Comparison of ENCODE assay signal across 14 cellular contexts in the genomic region with DNA sequence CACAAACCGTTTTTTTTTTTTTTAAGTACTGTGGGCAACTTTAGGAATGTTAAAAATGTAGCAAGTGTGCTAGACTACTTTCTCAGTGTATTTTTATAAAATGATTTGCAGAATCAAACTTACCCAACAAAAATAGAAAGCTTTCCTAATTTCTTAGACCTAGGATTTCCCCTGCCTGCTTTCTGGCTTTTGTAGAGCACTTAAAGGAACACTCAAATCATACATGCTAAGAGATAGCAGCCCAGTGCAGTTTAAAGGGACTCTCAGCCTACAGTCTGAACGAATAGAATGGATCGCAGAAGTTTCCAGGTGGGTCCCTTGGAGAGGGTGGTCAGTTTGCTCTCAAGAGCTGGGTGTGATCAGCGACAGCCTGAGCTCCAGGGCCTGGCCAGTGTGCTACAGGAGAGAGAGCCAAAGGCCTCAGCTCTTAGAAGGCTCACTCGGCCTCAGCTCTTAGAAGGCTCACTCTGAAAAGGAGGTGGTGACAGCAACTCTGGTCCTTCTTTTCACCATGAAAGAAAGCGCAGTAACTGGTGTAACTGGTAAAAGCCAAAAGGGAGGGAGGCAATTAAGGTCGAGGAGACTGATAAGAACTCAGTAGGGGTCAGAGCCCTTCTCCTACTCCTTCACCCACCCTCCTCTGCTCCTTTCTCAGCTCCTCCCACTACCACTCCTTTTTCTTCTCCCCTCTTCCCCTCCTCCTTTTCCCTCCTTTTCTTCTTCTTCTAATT.
DNase-seq lines count a peak whose midpoint lies in the region; ATAC-seq, FAIRE-seq and TF ChIP-seq lines count a peak whose summit lies in the region.
"Had no signal": no experiment of that assay in that cellular context is flagged by ENCODE, and none has a peak within 500 bp of the region (broad histone marks: within the 10 kb centered on the region; RNA-seq: fewer than 3 reads in every experiment).

No MANE protein-coding gene starts in this region.

- H3K9ac ChIP-seq in IMR-90 (ENCODE audit: low read depth, low read length) (peak overlapping the region; percentile 57), endothelial cell of umbilical vein (replicated peaks; ENCODE audit: extremely low read depth, insufficient read depth, low read length) (no peak overlapping the region)

- BruUV-seq in IMR-90 (replicated peaks; lab: Mats Ljungman, UMichigan) (no TSS peak), endothelial cell of umbilical vein (replicated peaks; lab: Mats Ljungman, UMichigan) (no TSS peak)

- no peaks in the 10 kb centered on the region for H3K79me2 ChIP-seq in endothelial cell of umbilical vein (ENCODE audit: control insufficient read depth, insufficient read depth, low read length)

- peak overlapping the region; percentile 70 for H4K5ac ChIP-seq in IMR-90 (ENCODE audit: low read depth, low read length)

- H2BK5ac ChIP-seq in IMR-90 (ENCODE audit: low read depth, low read length, poor library complexity, severe bottlenecking), result peak overlapping the region; percentile 63

- TF ChIP-seq POLR2A in IMR-90 (IDR thresholded peaks at IDR 0.05; ENCODE audit: low read depth, low read length) (no peak), endothelial cell of umbilical vein (IDR thresholded peaks at IDR 0.05; ENCODE audit: low read depth, low read length) (no peak)

- H3K56ac ChIP-seq in IMR-90 (ENCODE audit: extremely low read depth, insufficient read depth, low read length), result peak overlapping the region; percentile 61; the same call in 1 of the 2 replicates

- CTCF ChIA-PET in IMR-90 (lab: Yijun Ruan, JAX) (interaction anchor here (0.6 kb wide), 1 partner anchor 239 kb away, joined by 4 read pairs; no protein-coding TSS in a partner anchor), endothelial cell of umbilical vein (lab: Charles Lee) (interaction anchor here (0.9 to 2.7 kb wide), 4 partner anchors 10 to 348 kb away, joined by 3 to 8 read pairs (median 4); no protein-coding TSS in a partner anchor)

- no peak overlapping the region for H2AK9ac ChIP-seq in IMR-90 (replicated peaks; ENCODE audit: low read depth, low read length, poor library complexity)

- no peaks in the 10 kb centered on the region for H3K27me3 Mint-ChIP-seq in natural killer cell (ENCODE audit: low read depth in 2 of 2)
- H3K27me3 Mint-ChIP-seq: central memory CD8-positive, alpha-beta T cell had no signal

- H2BK120ac ChIP-seq in IMR-90 (ENCODE audit: low read depth, low read length), result peak overlapping the region; percentile 79

- peak; percentile 54 for DNase-seq in AG20443 (ENCODE audit: low spot score)
- peak; percentile 27 for DNase-seq in IMR-90
- peak; percentile 18 for DNase-seq in endothelial cell of umbilical vein (ENCODE audit: low read depth, low spot score)
- no peak for DNase-seq in natural killer cell
- no peak for DNase-seq in putamen (ENCODE audit: low spot score)
- DNase-seq: activated T-cell treated with anti-CD3 and anti-CD28 coated beads, Interleukin-2, amount 50 U/mL, for 48 hours; CD8-positive, alpha-beta T cell; NCI-H2171; Peyer's patch; stimulated activated CD4-positive, alpha-beta T cell treated with anti-CD3 and anti-CD28 coated beads, Interleukin-12 subunit alpha, Interleukin-12 subunit beta, amount 100 ng/mL, for 4 hours had no signal

- WGBS in IMR-90 (ENCODE audit: extremely low coverage in 2 of 2, insufficient read length in 1 of 2), 2 experiments, result 55% methylated on average over 2 of the region's 7 CpGs; no CpG with 5 or more reads in 1 of the 2 experiments

- in situ Hi-C loops in IMR-90 (cut with MboI; ENCODE audit: low sequenced_read_pairs), result no loop called here

- H3K4me3 Mint-ChIP-seq in natural killer cell, result peak overlapping the region; percentile 87
- H3K4me3 Mint-ChIP-seq: CD8-positive, alpha-beta T cell; central memory CD8-positive, alpha-beta T cell had no signal

- H3K36me3 ChIP-seq in IMR-90 (ENCODE audit: control insufficient read depth, insufficient read depth, low read length), result no peaks in the 10 kb centered on the region
- no peaks in the 10 kb centered on the region for H3K36me3 ChIP-seq in endothelial cell of umbilical vein (ENCODE audit: control insufficient read depth in 2 of 2, extremely low read depth in 1 of 2, insufficient read depth in 2 of 2, low read length in 2 of 2)
- H3K36me3 ChIP-seq: Peyer's patch had no signal

- peak overlapping the region; percentile 88 to 92 for H3K27ac Mint-ChIP-seq in natural killer cell
- H3K27ac Mint-ChIP-seq: CD8-positive, alpha-beta T cell had no signal

- H4K91ac ChIP-seq in IMR-90 (ENCODE audit: insufficient read depth, low read depth, low read length), result peak overlapping the region; percentile 75

- H3K27me3 ChIP-seq in IMR-90 (ENCODE audit: control insufficient read depth, insufficient read depth, low read length), result no peaks in the 10 kb centered on the region
- H3K27me3 ChIP-seq in endothelial cell of umbilical vein (ENCODE audit: control insufficient read depth in 2 of 2, insufficient read depth in 2 of 2, low read length in 2 of 2), result no peaks in the 10 kb centered on the region
- H3K27me3 ChIP-seq: Peyer's patch had no signal

- ATAC-seq in IMR-90 (ENCODE audit: low read depth), result peak; percentile 74
- ATAC-seq in natural killer cell, result no peak
- ATAC-seq in GM19452 (IDR thresholded peaks at IDR 0.05; ENCODE audit: unreplicated experiment), result no peak
- ATAC-seq in GM19023 (IDR thresholded peaks at IDR 0.05; ENCODE audit: unreplicated experiment), result no peak
- no peak for ATAC-seq in GM18517 (IDR thresholded peaks at IDR 0.05; ENCODE audit: unreplicated experiment)
- ATAC-seq: CD8-positive, alpha-beta T cell had no signal

- peak overlapping the region; percentile 71 for H3K23ac ChIP-seq in IMR-90 (ENCODE audit: low read depth, low read length)

- peak overlapping the region; percentile 51 for H2AK5ac ChIP-seq in IMR-90 (ENCODE audit: low read depth, low read length)

- H3K4me1 Mint-ChIP-seq in natural killer cell, result peaks cover 30 to 37% of the 10 kb centered on the region in 2 donors

- H3K36me3 Mint-ChIP-seq in natural killer cell, result no peaks in the 10 kb centered on the region
- H3K36me3 Mint-ChIP-seq: CD8-positive, alpha-beta T cell had no signal

- 0 out of 2 replicates have a peak, but pooled peaks cover 4% of the 10 kb centered on the region for H3K9me1 ChIP-seq in IMR-90 (ENCODE audit: insufficient read depth, low read length)
- H3K9me1 ChIP-seq in endothelial cell of umbilical vein (replicated peaks; ENCODE audit: control insufficient read depth, extremely low read depth, insufficient read depth, low read length), result no peaks in the 10 kb centered on the region

- TF ChIP-seq CTCF in IMR-90 (conservative IDR thresholded peaks at IDR 0.05; ENCODE audit: low read depth, low read length) (no peak), endothelial cell of umbilical vein (IDR thresholded peaks at IDR 0.05; ENCODE audit: extremely low read depth in 1 of 2, insufficient read depth in 1 of 2, low read depth in 1 of 2, low read length in 2 of 2) (no peak), natural killer cell (IDR thresholded peaks at IDR 0.05) (no peak)

- dilution Hi-C loops in IMR-90 (cut with HindIII; ENCODE audit: low sequenced_read_pairs, unreplicated experiment), result no loop called here
- dilution Hi-C loops in endothelial cell of umbilical vein (cut with MboI; ENCODE audit: extremely low pct_ligation_motif_present, low sequenced_read_pairs), result no loop called here

- H2AFZ ChIP-seq in IMR-90 (replicated peaks; ENCODE audit: low read length, poor library complexity) (peak overlapping the region; percentile 82), endothelial cell of umbilical vein (ENCODE audit: low read depth, low read length) (no peak overlapping the region)

- H3K18ac ChIP-seq in IMR-90 (ENCODE audit: low read depth, low read length), result peak overlapping the region; percentile 78

- intact Hi-C loops in IMR-90 (cut with micrococcal nuclease), result no loop called here
- intact Hi-C loops in endothelial cell of umbilical vein (cut with micrococcal nuclease), result no loop called here
- intact Hi-C loops in natural killer cell (cut with micrococcal nuclease), result loop anchor here (5.0 kb wide), 1 partner anchor 647 kb away; no protein-coding TSS in a partner anchor

- POLR2A ChIA-PET in IMR-90 (lab: Charles Lee; ENCODE audit: unreplicated experiment) (no interaction called here), endothelial cell of umbilical vein (lab: Charles Lee) (no interaction called here)

- H3K9me3 Mint-ChIP-seq in natural killer cell, result no peaks in the 10 kb centered on the region
- H3K9me3 Mint-ChIP-seq: CD8-positive, alpha-beta T cell; central memory CD8-positive, alpha-beta T cell had no signal

- H3K9me3 ChIP-seq in IMR-90 (ENCODE audit: control insufficient read depth, insufficient read depth, low read length) (no peaks in the 10 kb centered on the region), endothelial cell of umbilical vein (replicated peaks; ENCODE audit: control insufficient read depth, insufficient read depth, low read length) (no peaks in the 10 kb centered on the region)
- H3K9me3 ChIP-seq: Peyer's patch had no signal

- peak overlapping the region; percentile 75 to 80 for H4K8ac ChIP-seq in IMR-90 (ENCODE audit: low read depth in 2 of 2, low read length in 2 of 2)

- H4K20me1 ChIP-seq in IMR-90 (ENCODE audit: insufficient read depth, low read length), result no peaks in the 10 kb centered on the region
- H4K20me1 ChIP-seq in endothelial cell of umbilical vein (replicated peaks; ENCODE audit: control insufficient read depth, extremely low read depth, insufficient read depth, low read length), result no peaks in the 10 kb centered on the region

- peak overlapping the region; percentile 97; the same call in 2 of the 3 replicates for H2BK15ac ChIP-seq in IMR-90 (ENCODE audit: low read depth, low read length)

- H3K4me1 ChIP-seq in IMR-90 (ENCODE audit: control insufficient read depth, insufficient read depth, low read length) (peaks cover 12% of the 10 kb centered on the region), endothelial cell of umbilical vein (ENCODE audit: control insufficient read depth, extremely low read depth, insufficient read depth, low read length) (no peaks in the 10 kb centered on the region)
- H3K4me1 ChIP-seq: Peyer's patch had no signal

- peak overlapping the region; percentile 98 for H2BK20ac ChIP-seq in IMR-90 (ENCODE audit: low read depth, low read length)

- H3K4me3 ChIP-seq in IMR-90 (ENCODE audit: insufficient read depth, low read depth, low read length) (no peak overlapping the region), endothelial cell of umbilical vein (replicated peaks in 1 of 3; ENCODE audit: insufficient read depth in 1 of 3, low read depth in 1 of 3, low read length in 3 of 3) (no peak overlapping the region)
- H3K4me3 ChIP-seq: Peyer's patch had no signal

- peak overlapping the region; percentile 69 for H3K27ac ChIP-seq in IMR-90 (ENCODE audit: insufficient read depth, low read length)
- no peak overlapping the region for H3K27ac ChIP-seq in endothelial cell of umbilical vein (ENCODE audit: insufficient read depth, low read depth, low read length)
- H3K27ac ChIP-seq: Peyer's patch had no signal

- peak overlapping the region; percentile 84 for H3K4ac ChIP-seq in IMR-90 (ENCODE audit: low read depth, low read length)

- no peak for TF ChIP-seq RAD21 in IMR-90 (IDR thresholded peaks at IDR 0.05; ENCODE audit: low read length)

- H3K4me2 ChIP-seq in IMR-90 (ENCODE audit: low read depth, low read length) (peak overlapping the region; percentile 19), endothelial cell of umbilical vein (ENCODE audit: insufficient read depth, low read length) (no peak overlapping the region)

- H3K79me1 ChIP-seq in IMR-90 (ENCODE audit: low read depth in 1 of 2, low read length in 2 of 2), result no peaks in the 10 kb centered on the region

- peak; percentile 43 for FAIRE-seq in endothelial cell of umbilical vein (lab: Jason Lieb, UNC)

- peak overlapping the region; percentile 97 for H3K14ac ChIP-seq in IMR-90 (replicated peaks; ENCODE audit: low read depth, low read length)

Comparison
In these comparisons a context has a peak if more than half of its experiments do, and no peak if none do; other contexts are left out.
1. DNase-seq: peak in AG20443 (single experiment), IMR-90 (single experiment) and endothelial cell of umbilical vein (single experiment); none in natural killer cell (single experiment) and putamen (single experiment).